ENCODE assay signal across 24 cellular contexts in the genomic region with DNA sequence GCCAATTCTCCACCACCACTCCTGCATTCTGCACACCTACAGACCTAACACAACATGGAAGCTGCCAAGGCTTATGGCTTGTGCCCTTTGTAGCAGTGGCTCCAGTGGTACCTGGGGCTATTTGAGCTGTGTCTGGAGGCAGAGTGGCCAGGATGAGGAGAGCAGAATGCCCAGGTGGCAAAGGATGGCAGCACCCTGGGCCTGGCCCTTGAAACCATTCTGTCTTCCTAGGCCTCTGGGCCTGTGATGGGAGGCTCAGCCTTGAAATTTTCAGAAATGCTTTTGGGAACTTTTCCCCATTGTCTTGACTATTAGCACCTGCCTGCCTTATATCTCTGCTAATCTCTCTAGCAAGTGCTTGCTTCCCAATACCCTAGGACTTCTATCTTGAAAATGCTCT.
DNase-seq lines count a peak whose midpoint lies in the region; ATAC-seq, FAIRE-seq and TF ChIP-seq lines count a peak whose summit lies in the region.
"Had no signal": no experiment of that assay in that cellular context is flagged by ENCODE, and none has a peak within 500 bp of the region (broad histone marks: within the 10 kb centered on the region; RNA-seq: fewer than 3 reads in every experiment).

No MANE protein-coding gene starts in this region.

- no peak overlapping the region for H3K4me3 Mint-ChIP-seq in natural killer cell treated with Interleukin-12 subunit alpha and Interleukin-12 subunit beta and Interleukin-15 and Interleukin-18, amount 100 ng/mL, for 72 hours
- no peak overlapping the region for H3K4me3 Mint-ChIP-seq in natural killer cell
- H3K4me3 Mint-ChIP-seq: B cell; CD4-positive, alpha-beta T cell; CD8-positive, alpha-beta T cell had no signal

- intact Hi-C loops in natural killer cell (cut with micrococcal nuclease), result no loop called here
- intact Hi-C loops in K562 (cut with micrococcal nuclease), result no loop called here

- no peak for TF ChIP-seq EP300 in K562 (IDR thresholded peaks at IDR 0.05; ENCODE audit: low read length)

- TF ChIP-seq RAD21 in K562 (CRISPR knock-in tag; conservative IDR thresholded peaks at IDR 0.05 in 1 of 2, IDR thresholded peaks at IDR 0.05 in 1 of 2), result no peak

- no peaks in the 10 kb centered on the region for H3K9me1 ChIP-seq in K562 (ENCODE audit: control insufficient read depth, insufficient read depth, low read length)

- peaks cover 11% of the 10 kb centered on the region for H3K9me3 Mint-ChIP-seq in natural killer cell treated with Interleukin-12 subunit alpha and Interleukin-12 subunit beta and Interleukin-15 and Interleukin-18, amount 100 ng/mL, for 72 hours
- H3K9me3 Mint-ChIP-seq in natural killer cell, result no peaks in the 10 kb centered on the region

- no peaks in the 10 kb centered on the region for H3K4me1 Mint-ChIP-seq in natural killer cell treated with Interleukin-12 subunit alpha and Interleukin-12 subunit beta and Interleukin-15 and Interleukin-18, amount 100 ng/mL, for 72 hours (ENCODE audit: low read depth in 2 of 2)
- no peaks in the 10 kb centered on the region for H3K4me1 Mint-ChIP-seq in natural killer cell
- H3K4me1 Mint-ChIP-seq: B cell had no signal

- TF ChIP-seq CTCF in natural killer cell (IDR thresholded peaks at IDR 0.05) (no peak), K562 (IDR thresholded peaks at IDR 0.05 in 2 of 3, conservative IDR thresholded peaks at IDR 0.05 in 1 of 3; ENCODE audit: insufficient read depth in 2 of 3, low read depth in 1 of 3, low read length in 3 of 3) (no peak)

- H4K20me1 ChIP-seq in K562 (replicated peaks; ENCODE audit: control insufficient read depth, insufficient read depth, low read length), result no peaks in the 10 kb centered on the region
- H4K20me1 ChIP-seq: BLaER1 treated with 17β-estradiol and CSF1 and Interleukin-3, amounts not matched to agents 10 nM and 100 nM had no signal

- no peaks in the 10 kb centered on the region for H3K36me3 ChIP-seq in K562 (ENCODE audit: control insufficient read depth, insufficient read depth, low read length)

- CTCF ChIA-PET in K562 (lab: Yijun Ruan, JAX; ENCODE audit: low intra/inter-chr PET ratio), result no interaction called here

- H3K4me3 ChIP-seq in K562, result no peak overlapping the region
- H3K4me3 ChIP-seq: A549; BLaER1 treated with 17β-estradiol and CSF1 and Interleukin-3, amounts not matched to agents 10 nM and 100 nM; GM12878 had no signal

- H3K9me3 ChIP-seq in K562 (replicated peaks; ENCODE audit: control insufficient read depth, insufficient read depth, low read depth, low read length), result no peaks in the 10 kb centered on the region
- H3K9me3 ChIP-seq: Caco-2 had no signal

- no peak for FAIRE-seq in K562 (lab: Jason Lieb, UNC)
- FAIRE-seq: A549, D721Med, GM12878, GM12892, GM18507 had no signal

- in situ Hi-C loops in K562 (cut with MboI), result no loop called here

- TF ChIP-seq POLR2A in K562 (conservative IDR thresholded peaks at IDR 0.05), result no peak

- ATAC-seq in natural killer cell treated with Interleukin-12 subunit alpha and Interleukin-12 subunit beta and Interleukin-15 and Interleukin-18, amount 100 ng/mL, for 72 hours, result peak; percentile 20
- ATAC-seq in natural killer cell (no peak), K562 (no peak), HG03432 (IDR thresholded peaks at IDR 0.05; ENCODE audit: unreplicated experiment) (no peak)
- ATAC-seq: A549; CD8-positive, alpha-beta T cell; GM12878 had no signal

- H2AFZ ChIP-seq in K562 (ENCODE audit: low read depth, low read length), result no peak overlapping the region

- POLR2A ChIA-PET in K562 (lab: Yijun Ruan, JAX), result no interaction called here

- peaks cover 12% of the 10 kb centered on the region for H3K36me3 Mint-ChIP-seq in natural killer cell treated with Interleukin-12 subunit alpha and Interleukin-12 subunit beta and Interleukin-15 and Interleukin-18, amount 100 ng/mL, for 72 hours
- no peaks in the 10 kb centered on the region for H3K36me3 Mint-ChIP-seq in natural killer cell
- H3K36me3 Mint-ChIP-seq: CD8-positive, alpha-beta T cell had no signal

- H3K27me3 Mint-ChIP-seq in natural killer cell treated with Interleukin-12 subunit alpha and Interleukin-12 subunit beta and Interleukin-15 and Interleukin-18, amount 100 ng/mL, for 72 hours, result peaks cover 0 to 6% of the 10 kb centered on the region in 2 donors
- peaks cover 0 to 2% of the 10 kb centered on the region in 2 donors for H3K27me3 Mint-ChIP-seq in natural killer cell (ENCODE audit: low read depth in 2 of 2)
- H3K27me3 Mint-ChIP-seq: B cell; CD4-positive, alpha-beta T cell had no signal

- no TSS peak for BruUV-seq in K562 (replicated peaks; lab: Mats Ljungman, UMichigan)

- H3K9ac ChIP-seq in K562 (ENCODE audit: insufficient read depth in 1 of 2, low read depth in 2 of 2, low read length in 2 of 2), result no peak overlapping the region
- H3K9ac ChIP-seq: BLaER1 treated with 17β-estradiol and CSF1 and Interleukin-3, amounts not matched to agents 10 nM and 100 nM had no signal

- H3K4me1 ChIP-seq in K562 (replicated peaks in 1 of 2; ENCODE audit: control insufficient read depth in 2 of 2, insufficient read depth in 2 of 2, low read length in 2 of 2), result no peaks in the 10 kb centered on the region
- H3K4me1 ChIP-seq: A549, Caco-2 had no signal

- H3K27ac ChIP-seq in K562 (ENCODE audit: extremely low read depth, low read depth, low read length), result no peak overlapping the region
- H3K27ac ChIP-seq: 22Rv1; A549; BLaER1 treated with 17β-estradiol and CSF1 and Interleukin-3, amounts not matched to agents 10 nM and 100 nM; C4-2B had no signal

- H3K4me2 ChIP-seq in K562 (ENCODE audit: insufficient read depth, low read length), result no peak overlapping the region
- H3K4me2 ChIP-seq: A549; BLaER1 treated with 17β-estradiol and CSF1 and Interleukin-3, amounts not matched to agents 10 nM and 100 nM had no signal

- H3K79me2 ChIP-seq in K562 (ENCODE audit: control insufficient read depth, insufficient read depth, low read length), result no peaks in the 10 kb centered on the region

- DNase-seq in natural killer cell treated with Interleukin-12 subunit alpha and Interleukin-12 subunit beta and Interleukin-15 and Interleukin-18, amount 100 ng/mL, for 72 hours (ENCODE audit: low spot score), result no peak
- DNase-seq in natural killer cell, result no peak
- DNase-seq in K562 (ENCODE audit: extremely low read depth in 1 of 4, low spot score in 3 of 4), result no peak
- no peak for DNase-seq in DMS153 (lab: John Stamatoyannopoulos, UW)
- DNase-seq: AML-193; Caco-2; Calu3; CD4-positive, alpha-beta T cell; CD8-positive, alpha-beta T cell; DMS53; DMS79; DND-41; EL; GDM1 had no signal

- no peak overlapping the region for H3K27ac Mint-ChIP-seq in natural killer cell treated with Interleukin-12 subunit alpha and Interleukin-12 subunit beta and Interleukin-15 and Interleukin-18, amount 100 ng/mL, for 72 hours
- no peak overlapping the region for H3K27ac Mint-ChIP-seq in natural killer cell
- H3K27ac Mint-ChIP-seq: B cell; CD4-positive, alpha-beta T cell; CD8-positive, alpha-beta T cell had no signal

- no peaks in the 10 kb centered on the region for H3K27me3 ChIP-seq in K562 (ENCODE audit: control insufficient read depth in 2 of 2, insufficient read depth in 2 of 2, low read length in 2 of 2)
- H3K27me3 ChIP-seq: BLaER1 treated with 17β-estradiol and CSF1 and Interleukin-3, amounts not matched to agents 10 nM and 100 nM had no signal

TF ChIP-seq in K562, 482 proteins besides CTCF, POLR2A, EP300 and RAD21:
- TF ChIP-seq ZFP36 (IDR thresholded peaks at IDR 0.05; ENCODE audit: low read depth, low read length, partially characterized antibody), result peak; percentile 26
- no peak for TF ChIP-seq FOSL1 (tag; conservative IDR thresholded peaks at IDR 0.05)
- no peak for TF ChIP-seq ZNF175 (CRISPR knock-in tag; IDR thresholded peaks at IDR 0.05; ENCODE audit: low read depth)

Comparison
In these comparisons a context has a peak if more than half of its experiments do, and no peak if none do; other contexts are left out.
1. ATAC-seq: peak in natural killer cell treated with Interleukin-12 subunit alpha and Interleukin-12 subunit beta and Interleukin-15 and Interleukin-18, amount 100 ng/mL, for 72 hours (2 of 2); none in natural killer cell (0 of 3), K562 (single experiment) and HG03432 (single experiment).